ENCODE assay signal across 15 cellular contexts in the genomic region with DNA sequence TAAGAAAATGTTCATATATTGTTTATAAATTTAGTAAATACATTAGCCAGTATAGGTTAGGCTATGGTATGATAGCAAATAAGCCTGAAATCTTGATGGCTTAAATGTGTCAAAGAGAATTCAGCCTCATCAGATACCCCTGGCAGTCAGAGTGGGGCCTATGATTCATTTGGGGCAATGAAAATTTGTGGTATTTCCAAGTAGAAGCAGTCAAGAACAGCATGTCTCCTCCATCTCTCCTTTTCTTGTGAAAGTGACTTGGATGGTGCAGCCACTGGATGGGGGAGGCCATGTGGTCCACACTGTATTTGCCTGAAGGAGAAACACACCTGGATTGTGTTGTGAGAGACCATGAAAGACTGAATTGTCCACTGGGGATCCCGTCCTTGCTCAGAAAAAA.
"Had no signal": no experiment of that assay in that cellular context is flagged by ENCODE, and none has a peak within 500 bp of the region (broad histone marks: within the 10 kb centered on the region; RNA-seq: fewer than 3 reads in every experiment).

No MANE protein-coding gene starts in this region.

- DNase-seq: activated CD4-positive, alpha-beta T cell treated with anti-CD3 and anti-CD28 coated beads, Interleukin-2, amount 50 U/mL, for 1 hour; activated effector memory CD4-positive, alpha-beta T cell treated with Interleukin-2 at 50 U/mL for 16 hours; activated naive CD4-positive, alpha-beta T cell treated with anti-CD3 and anti-CD28 coated beads, Interleukin-2, amount 50 U/mL, for 16 hours; activated T-cell treated with anti-CD3 and anti-CD28 coated beads, Interleukin-2, amount 50 U/mL, for 24 hours; amygdala; cortex of kidney; effector CD4-positive, alpha-beta T cell; gastrocnemius medialis; head of caudate nucleus; left lung; sigmoid colon; spleen; stimulated activated CD8-positive, alpha-beta memory T cell treated with anti-CD3 and anti-CD28 coated beads, Interleukin-4, amount 100 ng/mL, for 48 hours; T1000; trophoblast cell had no signal

- ATAC-seq: gastrocnemius medialis, left lung had no signal
